Comparison of ENCODE assay signal across 1 cellular context in the genomic region with DNA sequence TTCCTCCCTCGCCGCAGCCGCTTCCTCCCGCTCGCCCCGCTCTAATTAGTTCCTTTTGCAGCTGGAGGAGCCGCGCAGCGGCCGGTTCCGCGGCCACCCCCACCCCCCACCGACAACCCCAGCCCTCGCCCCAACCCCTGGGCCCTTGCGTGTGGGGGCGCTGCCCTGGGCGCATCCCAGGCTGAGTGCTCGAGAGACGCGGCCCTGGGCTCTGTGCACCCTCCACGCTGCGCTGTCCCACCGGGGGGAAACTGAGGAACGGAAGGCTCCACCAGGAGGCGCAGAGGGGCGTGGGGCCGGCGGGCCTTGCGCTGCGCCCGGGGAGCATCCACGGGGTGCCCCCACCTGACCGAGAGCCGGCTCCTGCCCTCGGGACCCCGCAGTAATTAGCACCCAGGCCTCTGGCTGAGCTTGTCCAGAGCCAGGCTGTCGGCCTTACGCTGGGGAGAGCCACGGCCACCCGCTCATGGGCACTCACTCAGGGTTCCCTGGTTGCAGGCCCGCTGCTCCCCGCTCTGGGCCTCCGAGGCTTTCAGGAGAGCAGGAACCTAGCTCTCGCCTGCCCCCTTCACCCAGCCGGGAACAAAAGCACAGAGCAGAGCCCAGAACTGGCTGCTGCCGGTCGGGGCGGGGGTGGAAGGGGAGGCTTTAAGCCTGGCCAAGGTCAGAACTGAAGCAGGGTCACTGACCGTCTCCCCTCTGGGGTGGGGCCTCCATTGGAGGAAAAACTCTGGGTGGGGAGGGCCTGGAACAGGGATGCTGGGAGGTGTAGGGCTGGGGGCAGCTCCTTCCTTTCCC.
TF ChIP-seq lines count a peak whose summit lies in the region.

No MANE protein-coding gene starts in this region.

TF ChIP-seq in HepG2, 621 proteins besides CTCF, POLR2A, EP300 and RAD21 (continued from another document):
- TF ChIP-seq FLYWCH1 (CRISPR knock-in tag; IDR thresholded peaks at IDR 0.05): no peak
- TF ChIP-seq ZNF790 (CRISPR knock-in tag; IDR thresholded peaks at IDR 0.05; ENCODE audit: borderline replicate concordance): no peak
- TF ChIP-seq ATRX (CRISPR knock-in tag; IDR thresholded peaks at IDR 0.05; ENCODE audit: borderline replicate concordance): no peak
- TF ChIP-seq ZSCAN20 (CRISPR knock-in tag; IDR thresholded peaks at IDR 0.05; ENCODE audit: borderline replicate concordance): 0 out of 2 replicates have a peak, but pooled peaks have one; percentile 66
- no peak for TF ChIP-seq ZNF570 (CRISPR knock-in tag; IDR thresholded peaks at IDR 0.05; ENCODE audit: borderline replicate concordance)
- TF ChIP-seq SP140L (CRISPR knock-in tag; IDR thresholded peaks at IDR 0.05; ENCODE audit: borderline replicate concordance): no peak
- no peak for TF ChIP-seq KLF11 (CRISPR knock-in tag; IDR thresholded peaks at IDR 0.05)
- TF ChIP-seq ZNF569 (CRISPR knock-in tag; IDR thresholded peaks at IDR 0.05; ENCODE audit: borderline replicate concordance): no peak
- no peak for TF ChIP-seq ZNF678 (CRISPR knock-in tag; IDR thresholded peaks at IDR 0.05)
- TF ChIP-seq THAP9 (CRISPR knock-in tag; IDR thresholded peaks at IDR 0.05; ENCODE audit: borderline replicate concordance): peak; percentile 48; the same call in 1 of the 2 replicates
- TF ChIP-seq, protein P1, sequence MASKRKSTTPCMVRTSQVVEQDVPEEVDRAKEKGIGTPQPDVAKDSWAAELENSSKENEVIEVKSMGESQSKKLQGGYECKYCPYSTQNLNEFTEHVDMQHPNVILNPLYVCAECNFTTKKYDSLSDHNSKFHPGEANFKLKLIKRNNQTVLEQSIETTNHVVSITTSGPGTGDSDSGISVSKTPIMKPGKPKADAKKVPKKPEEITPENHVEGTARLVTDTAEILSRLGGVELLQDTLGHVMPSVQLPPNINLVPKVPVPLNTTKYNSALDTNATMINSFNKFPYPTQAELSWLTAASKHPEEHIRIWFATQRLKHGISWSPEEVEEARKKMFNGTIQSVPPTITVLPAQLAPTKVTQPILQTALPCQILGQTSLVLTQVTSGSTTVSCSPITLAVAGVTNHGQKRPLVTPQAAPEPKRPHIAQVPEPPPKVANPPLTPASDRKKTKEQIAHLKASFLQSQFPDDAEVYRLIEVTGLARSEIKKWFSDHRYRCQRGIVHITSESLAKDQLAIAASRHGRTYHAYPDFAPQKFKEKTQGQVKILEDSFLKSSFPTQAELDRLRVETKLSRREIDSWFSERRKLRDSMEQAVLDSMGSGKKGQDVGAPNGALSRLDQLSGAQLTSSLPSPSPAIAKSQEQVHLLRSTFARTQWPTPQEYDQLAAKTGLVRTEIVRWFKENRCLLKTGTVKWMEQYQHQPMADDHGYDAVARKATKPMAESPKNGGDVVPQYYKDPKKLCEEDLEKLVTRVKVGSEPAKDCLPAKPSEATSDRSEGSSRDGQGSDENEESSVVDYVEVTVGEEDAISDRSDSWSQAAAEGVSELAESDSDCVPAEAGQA (IDR thresholded peaks at IDR 0.05; ENCODE audit: low read depth): no peak
- TF ChIP-seq, protein P1 (CRISPR knock-in tag; IDR thresholded peaks at IDR 0.05; ENCODE audit: borderline replicate concordance): 0 out of 2 replicates have a peak, but pooled peaks have one; percentile 40
- TF ChIP-seq ZNF788 (CRISPR knock-in tag; IDR thresholded peaks at IDR 0.05; ENCODE audit: borderline replicate concordance): peak; percentile 74; the same call in 1 of the 2 replicates
- peak; percentile 56; the same call in 1 of the 2 replicates for TF ChIP-seq GMEB1 (CRISPR knock-in tag; IDR thresholded peaks at IDR 0.05; ENCODE audit: borderline replicate concordance)
- TF ChIP-seq ZNF282 (IDR thresholded peaks at IDR 0.05; ENCODE audit: partially characterized antibody): no peak
- no peak for TF ChIP-seq ZNF891 (CRISPR knock-in tag; IDR thresholded peaks at IDR 0.05)
- TF ChIP-seq ZNF552 (CRISPR knock-in tag; IDR thresholded peaks at IDR 0.05; ENCODE audit: borderline replicate concordance): no peak
